Comparison of ENCODE assay signal across 15 cellular contexts in genomic region chr6:16766836-16767745, GRCh38.
DNase-seq lines count a peak whose midpoint lies in the region; ATAC-seq lines count a peak whose summit lies in the region.
"Had no signal": no experiment of that assay in that cellular context is flagged by ENCODE, and none has a peak within 500 bp of the region (broad histone marks: within the 10 kb centered on the region; RNA-seq: fewer than 3 reads in every experiment).

No MANE protein-coding gene starts in this region.

- no peaks in the 10 kb centered on the region for H3K36me3 Mint-ChIP-seq in stimulated activated naive CD8-positive, alpha-beta T cell treated with anti-CD3 and anti-CD28 coated beads, Interleukin-15, Interleukin-2, amounts not matched to agents 100 ng/mL and 50 ng/mL, for 24 hours (ENCODE audit: low read depth)
- no peaks in the 10 kb centered on the region for H3K36me3 Mint-ChIP-seq in activated naive CD8-positive, alpha-beta T cell treated with anti-CD3 and anti-CD28 coated beads, Interleukin-2, amount 50 U/mL, for 24 hours (ENCODE audit: low read depth)

- H3K27me3 Mint-ChIP-seq in stimulated activated naive CD8-positive, alpha-beta T cell treated with anti-CD3 and anti-CD28 coated beads, Interleukin-15, Interleukin-2, amounts not matched to agents 100 ng/mL and 50 ng/mL, for 24 hours, result no peaks in the 10 kb centered on the region
- H3K27me3 Mint-ChIP-seq in activated naive CD8-positive, alpha-beta T cell treated with anti-CD3 and anti-CD28 coated beads, Interleukin-2, amount 50 U/mL, for 24 hours, result no peaks in the 10 kb centered on the region

- no peak for DNase-seq in stimulated activated naive CD8-positive, alpha-beta T cell treated with anti-CD3 and anti-CD28 coated beads, Interleukin-15, Interleukin-2, amounts not matched to agents 100 U/mL and 50 U/mL, for 24 hours
- DNase-seq in activated naive CD8-positive, alpha-beta T cell treated with anti-CD3 and anti-CD28 coated beads, Interleukin-2, amount 50 U/mL, for 24 hours, result no peak
- DNase-seq in islet precursor cell (peak; percentile 67), ecto neural progenitor cell (ENCODE audit: low spot score) (no peak), HPDE6-E6E7 (ENCODE audit: extremely low spot score) (no peak)
- DNase-seq: activated B cell treated with CpG ODN at 0.5 μM for 24 hours; activated CD8-positive, alpha-beta memory T cell treated with anti-CD3 and anti-CD28 coated beads, Interleukin-2, amount 50 U/mL, for 48 hours; COR-L47; NCI-H2081; NCI-H774; pancreas; RPMI8226 had no signal

- H3K9me3 Mint-ChIP-seq in stimulated activated naive CD8-positive, alpha-beta T cell treated with anti-CD3 and anti-CD28 coated beads, Interleukin-15, Interleukin-2, amounts not matched to agents 100 ng/mL and 50 ng/mL, for 24 hours, result no peaks in the 10 kb centered on the region
- H3K9me3 Mint-ChIP-seq in activated naive CD8-positive, alpha-beta T cell treated with anti-CD3 and anti-CD28 coated beads, Interleukin-2, amount 50 U/mL, for 24 hours, result no peaks in the 10 kb centered on the region
- H3K9me3 Mint-ChIP-seq: activated B cell treated with CpG ODN at 0.5 μM for 24 hours had no signal

- peaks cover 93% of the 10 kb centered on the region for H3K4me1 Mint-ChIP-seq in stimulated activated naive CD8-positive, alpha-beta T cell treated with anti-CD3 and anti-CD28 coated beads, Interleukin-15, Interleukin-2, amounts not matched to agents 100 ng/mL and 50 ng/mL, for 24 hours (ENCODE audit: low read depth)
- H3K4me1 Mint-ChIP-seq in activated naive CD8-positive, alpha-beta T cell treated with anti-CD3 and anti-CD28 coated beads, Interleukin-2, amount 50 U/mL, for 24 hours, result peaks cover 84% of the 10 kb centered on the region

- ATAC-seq in stimulated activated naive CD8-positive, alpha-beta T cell treated with anti-CD3 and anti-CD28 coated beads, Interleukin-15, Interleukin-2, amounts not matched to agents 100 U/mL and 50 U/mL, for 24 hours, result no peak
- ATAC-seq in activated naive CD8-positive, alpha-beta T cell treated with anti-CD3 and anti-CD28 coated beads, Interleukin-2, amount 50 U/mL, for 24 hours, result no peak
- ATAC-seq in HG02678 (IDR thresholded peaks at IDR 0.05; ENCODE audit: unreplicated experiment), result no peak
- ATAC-seq in GM18868 (IDR thresholded peaks at IDR 0.05; ENCODE audit: unreplicated experiment), result no peak
- ATAC-seq: pancreas had no signal

- no peak overlapping the region for H3K4me3 Mint-ChIP-seq in stimulated activated naive CD8-positive, alpha-beta T cell treated with anti-CD3 and anti-CD28 coated beads, Interleukin-15, Interleukin-2, amounts not matched to agents 100 ng/mL and 50 ng/mL, for 24 hours
- no peak overlapping the region for H3K4me3 Mint-ChIP-seq in activated naive CD8-positive, alpha-beta T cell treated with anti-CD3 and anti-CD28 coated beads, Interleukin-2, amount 50 U/mL, for 24 hours
- H3K4me3 Mint-ChIP-seq: activated B cell treated with CpG ODN at 0.5 μM for 24 hours had no signal

- peak overlapping the region; percentile 34 for H3K27ac Mint-ChIP-seq in stimulated activated naive CD8-positive, alpha-beta T cell treated with anti-CD3 and anti-CD28 coated beads, Interleukin-15, Interleukin-2, amounts not matched to agents 100 ng/mL and 50 ng/mL, for 24 hours
- H3K27ac Mint-ChIP-seq in activated naive CD8-positive, alpha-beta T cell treated with anti-CD3 and anti-CD28 coated beads, Interleukin-2, amount 50 U/mL, for 24 hours, result peak overlapping the region; percentile 48
- H3K27ac Mint-ChIP-seq: activated B cell treated with CpG ODN at 0.5 μM for 24 hours had no signal
